ENCODE assay signal across 24 cellular contexts in the genomic region with DNA sequence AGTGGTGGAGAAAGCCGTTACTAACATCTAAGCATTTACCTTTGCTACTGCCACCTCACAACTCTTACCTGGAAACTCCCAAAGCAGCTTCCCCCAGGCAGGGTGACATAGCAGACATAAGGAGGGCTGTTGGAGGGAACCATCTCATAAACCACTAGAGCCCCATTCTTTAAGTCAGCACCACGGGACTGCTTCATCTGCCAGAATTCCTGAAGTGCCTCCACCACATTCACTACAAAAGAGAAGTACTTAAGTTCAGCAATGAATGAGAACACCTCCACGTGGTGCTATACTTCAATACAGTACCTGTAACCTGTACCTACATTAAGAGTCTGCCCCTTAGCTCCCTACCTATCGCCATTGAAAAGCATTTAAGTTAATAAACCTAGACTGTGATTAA.
"Had no signal": no experiment of that assay in that cellular context is flagged by ENCODE, and none has a peak within 500 bp of the region (broad histone marks: within the 10 kb centered on the region; RNA-seq: fewer than 3 reads in every experiment).

No MANE protein-coding gene starts in this region.

- H3K27ac Mint-ChIP-seq: activated naive CD8-positive, alpha-beta T cell treated with anti-CD3 and anti-CD28 coated beads for 36 hours; brain had no signal

- H3K4me3 ChIP-seq: dorsolateral prefrontal cortex, ovary, right lobe of liver, stomach had no signal

- H3K27me3 Mint-ChIP-seq: activated naive CD8-positive, alpha-beta T cell treated with anti-CD3 and anti-CD28 coated beads for 36 hours; brain; naive thymus-derived CD8-positive, alpha-beta T cell had no signal

- ATAC-seq: activated T-cell treated with anti-CD3 and anti-CD28 coated beads, Interleukin-2, amount 50 U/mL, for 72 hours; foreskin keratinocyte; naive thymus-derived CD8-positive, alpha-beta T cell; right lobe of liver had no signal

- H3K9me3 Mint-ChIP-seq: activated naive CD8-positive, alpha-beta T cell treated with anti-CD3 and anti-CD28 coated beads for 36 hours; activated T-cell treated with anti-CD3 and anti-CD28 coated beads, Interleukin-2, amount 50 U/mL, for 72 hours; brain; immature natural killer cell; naive thymus-derived CD8-positive, alpha-beta T cell had no signal

- H3K4me1 ChIP-seq: foreskin keratinocyte had no signal

- H3K36me3 ChIP-seq: ovary had no signal

- H3K4me3 Mint-ChIP-seq: activated naive CD8-positive, alpha-beta T cell treated with anti-CD3 and anti-CD28 coated beads for 36 hours; activated T-cell treated with anti-CD3 and anti-CD28 coated beads, Interleukin-2, amount 50 U/mL, for 72 hours; brain; immature natural killer cell; naive thymus-derived CD8-positive, alpha-beta T cell had no signal

- DNase-seq: activated CD4-positive, alpha-beta T cell treated with anti-CD3 and anti-CD28 coated beads for 1 hour; activated CD8-positive, alpha-beta memory T cell treated with anti-CD3 and anti-CD28 coated beads for 24 hours; activated gamma-delta T cell treated with Interleukin-2 at 50 U/mL for 16 hours; activated naive CD8-positive, alpha-beta T cell treated with anti-CD3 and anti-CD28 coated beads for 36 hours; activated T-cell treated with anti-CD3 and anti-CD28 coated beads, Interleukin-2, amount 50 U/mL, for 72 hours; amygdala; caudate nucleus; dorsolateral prefrontal cortex; foreskin keratinocyte; hypothalamus; immature natural killer cell; kidney glomerular epithelial cell; mesenchymal stem cell; naive thymus-derived CD8-positive, alpha-beta T cell; ovary; right lobe of liver; small intestine; stimulated activated CD4-positive, alpha-beta T cell treated with anti-CD3 and anti-CD28 coated beads, Interleukin-15, amount 100 ng/mL, for 24 hours; stimulated activated CD4-positive, alpha-beta T cell treated with anti-CD3 and anti-CD28 coated beads, Interleukin-4, amount 100 ng/mL, for 1 hour; stomach; T-helper 2 cell; trophoblast cell had no signal

- H3K27me3 ChIP-seq: dorsolateral prefrontal cortex, foreskin keratinocyte, ovary, right lobe of liver, stomach had no signal

- H3K27ac ChIP-seq: dorsolateral prefrontal cortex, foreskin keratinocyte, ovary, right lobe of liver, VCaP had no signal

- H3K9me3 ChIP-seq: ovary, right lobe of liver, stomach had no signal
